35 cellular contexts compared by ENCODE assay signal in genomic region chr1:200062143-200062542, GRCh38. TPM values are rescaled to one million over a fixed set of nuclear protein-coding genes. Genes with fewer than 3 reads are reported as not detected.
"Had no signal": no experiment of that assay in that cellular context is flagged by ENCODE, and none has a peak within 500 bp of the region (broad histone marks: within the 10 kb centered on the region; RNA-seq: fewer than 3 reads in every experiment).

No MANE protein-coding gene starts in this region.

- H3K36me3 Mint-ChIP-seq: activated CD4-positive, alpha-beta memory T cell treated with anti-CD3 and anti-CD28 coated beads for 36 hours; activated naive CD4-positive, alpha-beta T cell treated with anti-CD3 and anti-CD28 coated beads, Interleukin-2, amount 50 U/mL, for 72 hours; activated naive CD8-positive, alpha-beta T cell treated with anti-CD3 and anti-CD28 coated beads for 36 hours had no signal

- H3K27ac ChIP-seq: adrenal gland, body of pancreas, brain microvascular endothelial cell, breast epithelium, VCaP had no signal

- FAIRE-seq: astrocyte, TTC549 had no signal

- ATAC-seq: activated CD8-positive, alpha-beta T cell treated with anti-CD3 and anti-CD28 coated beads for 36 hours; activated naive CD4-positive, alpha-beta T cell treated with anti-CD3 and anti-CD28 coated beads, Interleukin-2, amount 50 U/mL, for 72 hours; activated T-cell treated with anti-CD3 and anti-CD28 coated beads, Interleukin-2, amount 50 U/mL, for 4 hours; activated T-cell treated with anti-CD3 and anti-CD28 coated beads, Interleukin-2, amount 50 U/mL, for 72 hours; activated T-helper 17 cell treated with anti-CD3 and anti-CD28 coated beads, Interleukin-2, amount 50 U/mL, for 72 hours; body of pancreas had no signal

- H3K9me3 Mint-ChIP-seq: activated B cell treated with CpG ODN at 0.5 μM for 24 hours; activated CD4-positive, alpha-beta memory T cell treated with anti-CD3 and anti-CD28 coated beads for 36 hours; activated CD4-positive, alpha-beta T cell treated with anti-CD3 and anti-CD28 coated beads, Interleukin-2, amount 10 ng/mL, durations not matched to agents 7 days and 5 days; activated CD8-positive, alpha-beta T cell treated with anti-CD3 and anti-CD28 coated beads for 36 hours; activated naive CD4-positive, alpha-beta T cell treated with anti-CD3 and anti-CD28 coated beads for 36 hours; activated naive CD4-positive, alpha-beta T cell treated with anti-CD3 and anti-CD28 coated beads, Interleukin-2, amount 50 U/mL, for 72 hours; activated naive CD8-positive, alpha-beta T cell treated with anti-CD3 and anti-CD28 coated beads for 36 hours; activated T-cell treated with anti-CD3 and anti-CD28 coated beads, Interleukin-2, amount 50 U/mL, for 4 hours; activated T-cell treated with anti-CD3 and anti-CD28 coated beads, Interleukin-2, amount 50 U/mL, for 72 hours; activated T-helper 1 cell treated with anti-CD3 and anti-CD28 coated beads, Interleukin-12 subunit alpha, Interleukin-12 subunit beta, Interleukin-2, Interleukin-4 antibody, amounts not matched to agents 30 ng/mL and 10 ng/mL and 1 ng/mL, durations not matched to agents 14 hours and 24 hours and 36 hours; activated T-helper 17 cell treated with anti-CD3 and anti-CD28 coated beads, Interleukin-2, amount 50 U/mL, for 72 hours; T-helper 1 cell treated with Interleukin-12 subunit alpha and Interleukin-12 subunit beta and Interleukin-4 antibody, amounts not matched to agents 30 μg/mL and 1 μg/mL, for 36 hours; T-helper 2 cell treated with Interferon-gamma antibody and Interleukin-4, amounts not matched to agents 5 μg/mL and 100 μg/mL, for 36 hours had no signal

- H3K4me1 Mint-ChIP-seq: activated B cell treated with CpG ODN at 0.5 μM for 24 hours; activated CD4-positive, alpha-beta T cell treated with anti-CD3 and anti-CD28 coated beads, Interleukin-2, amount 10 ng/mL, durations not matched to agents 7 days and 5 days; activated naive CD8-positive, alpha-beta T cell treated with anti-CD3 and anti-CD28 coated beads for 36 hours; activated T-helper 17 cell treated with anti-CD3 and anti-CD28 coated beads, Interleukin-2, amount 50 U/mL, for 72 hours had no signal

- H3K36me3 ChIP-seq: adrenal gland, brain microvascular endothelial cell, breast epithelium had no signal

- H3K9me3 ChIP-seq: adrenal gland, body of pancreas, breast epithelium had no signal

- H3K4me3 Mint-ChIP-seq: activated B cell treated with CpG ODN at 0.5 μM for 24 hours; activated CD4-positive, alpha-beta memory T cell treated with anti-CD3 and anti-CD28 coated beads for 36 hours; activated CD4-positive, alpha-beta T cell treated with anti-CD3 and anti-CD28 coated beads, Interleukin-2, amount 10 ng/mL, durations not matched to agents 7 days and 5 days; activated CD8-positive, alpha-beta T cell treated with anti-CD3 and anti-CD28 coated beads for 36 hours; activated naive CD4-positive, alpha-beta T cell treated with anti-CD3 and anti-CD28 coated beads for 36 hours; activated naive CD8-positive, alpha-beta T cell treated with anti-CD3 and anti-CD28 coated beads for 36 hours; activated T-cell treated with anti-CD3 and anti-CD28 coated beads, Interleukin-2, amount 50 U/mL, for 4 hours; activated T-cell treated with anti-CD3 and anti-CD28 coated beads, Interleukin-2, amount 50 U/mL, for 72 hours; activated T-helper 1 cell treated with anti-CD3 and anti-CD28 coated beads, Interleukin-12 subunit alpha, Interleukin-12 subunit beta, Interleukin-2, Interleukin-4 antibody, amounts not matched to agents 30 ng/mL and 10 ng/mL and 1 ng/mL, durations not matched to agents 14 hours and 24 hours and 36 hours; activated T-helper 17 cell treated with anti-CD3 and anti-CD28 coated beads, Interleukin-2, amount 50 U/mL, for 72 hours; T-helper 1 cell treated with Interleukin-12 subunit alpha and Interleukin-12 subunit beta and Interleukin-4 antibody, amounts not matched to agents 30 μg/mL and 1 μg/mL, for 36 hours; T-helper 2 cell treated with Interferon-gamma antibody and Interleukin-4, amounts not matched to agents 5 μg/mL and 100 μg/mL, for 36 hours had no signal

- H3K27ac Mint-ChIP-seq: activated B cell treated with CpG ODN at 0.5 μM for 24 hours; activated CD4-positive, alpha-beta memory T cell treated with anti-CD3 and anti-CD28 coated beads for 36 hours; activated CD4-positive, alpha-beta T cell treated with anti-CD3 and anti-CD28 coated beads, Interleukin-2, amount 10 ng/mL, durations not matched to agents 7 days and 5 days; activated CD8-positive, alpha-beta T cell treated with anti-CD3 and anti-CD28 coated beads for 36 hours; activated naive CD4-positive, alpha-beta T cell treated with anti-CD3 and anti-CD28 coated beads for 36 hours; activated naive CD4-positive, alpha-beta T cell treated with anti-CD3 and anti-CD28 coated beads, Interleukin-2, amount 50 U/mL, for 72 hours; activated naive CD8-positive, alpha-beta T cell treated with anti-CD3 and anti-CD28 coated beads for 36 hours; activated T-cell treated with anti-CD3 and anti-CD28 coated beads, Interleukin-2, amount 50 U/mL, for 72 hours; activated T-helper 1 cell treated with anti-CD3 and anti-CD28 coated beads, Interleukin-12 subunit alpha, Interleukin-12 subunit beta, Interleukin-2, Interleukin-4 antibody, amounts not matched to agents 30 ng/mL and 10 ng/mL and 1 ng/mL, durations not matched to agents 14 hours and 24 hours and 36 hours; activated T-helper 17 cell treated with anti-CD3 and anti-CD28 coated beads, Interleukin-2, amount 50 U/mL, for 72 hours; T-helper 1 cell treated with Interleukin-12 subunit alpha and Interleukin-12 subunit beta and Interleukin-4 antibody, amounts not matched to agents 30 μg/mL and 1 μg/mL, for 36 hours; T-helper 2 cell treated with Interferon-gamma antibody and Interleukin-4, amounts not matched to agents 5 μg/mL and 100 μg/mL, for 36 hours had no signal

- H3K4me1 ChIP-seq: adrenal gland, breast epithelium had no signal

- H3K27me3 ChIP-seq: body of pancreas, brain microvascular endothelial cell had no signal

- H3K4me3 ChIP-seq: adrenal gland, body of pancreas, breast epithelium had no signal

- DNase-seq: activated B cell treated with CpG ODN at 0.5 μM for 24 hours; activated CD4-positive, alpha-beta memory T cell treated with anti-CD3 and anti-CD28 coated beads for 36 hours; activated CD4-positive, alpha-beta T cell treated with anti-CD3 and anti-CD28 coated beads for 4 hours; activated CD4-positive, alpha-beta T cell treated with anti-CD3 and anti-CD28 coated beads, Interleukin-2, amount 10 ng/mL, durations not matched to agents 7 days and 5 days; activated CD4-positive, CD25-positive, alpha-beta regulatory T cell treated with anti-CD3 and anti-CD28 coated beads, Interleukin-2, amount 50 U/mL, for 72 hours; activated CD8-positive, alpha-beta memory T cell treated with anti-CD3 and anti-CD28 coated beads, Interleukin-2, amount 50 U/mL, for 4 hours; activated CD8-positive, alpha-beta T cell treated with anti-CD3 and anti-CD28 coated beads for 36 hours; activated effector memory CD4-positive, alpha-beta T cell treated with anti-CD3 and anti-CD28 coated beads, Interleukin-2, amount 50 U/mL, for 16 hours; activated gamma-delta T cell treated with Interleukin-2 at 50 U/mL for 16 hours; activated naive CD4-positive, alpha-beta T cell; activated naive CD4-positive, alpha-beta T cell treated with anti-CD3 and anti-CD28 coated beads for 36 hours; activated naive CD4-positive, alpha-beta T cell treated with anti-CD3 and anti-CD28 coated beads, Interleukin-2, amount 50 U/mL, for 16 hours; activated naive CD8-positive, alpha-beta T cell treated with anti-CD3 and anti-CD28 coated beads for 36 hours; activated T-cell treated with anti-CD3 and anti-CD28 coated beads for 4 hours; activated T-cell treated with anti-CD3 and anti-CD28 coated beads, Interleukin-2, amount 50 U/mL, for 1 hour; activated T-cell treated with anti-CD3 and anti-CD28 coated beads, Interleukin-2, amount 50 U/mL, for 4 hours; activated T-cell treated with anti-CD3 and anti-CD28 coated beads, Interleukin-2, amount 50 U/mL, for 72 hours; adrenal gland; amniotic stem cell; aorta; body of pancreas; brain microvascular endothelial cell; central memory CD4-positive, alpha-beta T cell; SW 1271; T-helper 9 cell had no signal

RNA-seq across cellular contexts. Expression of gene NR5A2, which starts 34.6 kb away (rescaled TPM):
- total RNA-seq: activated CD4-positive, alpha-beta memory T cell treated with anti-CD3 and anti-CD28 coated beads for 36 hours; activated CD4-positive, alpha-beta T cell treated with anti-CD3 and anti-CD28 coated beads, Interleukin-2, amount 10 ng/mL, durations not matched to agents 7 days and 5 days; activated CD8-positive, alpha-beta memory T cell treated with anti-CD3 and anti-CD28 coated beads for 36 hours; activated CD8-positive, alpha-beta T cell treated with anti-CD3 and anti-CD28 coated beads for 36 hours; activated naive CD4-positive, alpha-beta T cell treated with anti-CD3 and anti-CD28 coated beads for 36 hours had no signal
